Comparison of ENCODE assay signal across 8 cellular contexts in the genomic region with DNA sequence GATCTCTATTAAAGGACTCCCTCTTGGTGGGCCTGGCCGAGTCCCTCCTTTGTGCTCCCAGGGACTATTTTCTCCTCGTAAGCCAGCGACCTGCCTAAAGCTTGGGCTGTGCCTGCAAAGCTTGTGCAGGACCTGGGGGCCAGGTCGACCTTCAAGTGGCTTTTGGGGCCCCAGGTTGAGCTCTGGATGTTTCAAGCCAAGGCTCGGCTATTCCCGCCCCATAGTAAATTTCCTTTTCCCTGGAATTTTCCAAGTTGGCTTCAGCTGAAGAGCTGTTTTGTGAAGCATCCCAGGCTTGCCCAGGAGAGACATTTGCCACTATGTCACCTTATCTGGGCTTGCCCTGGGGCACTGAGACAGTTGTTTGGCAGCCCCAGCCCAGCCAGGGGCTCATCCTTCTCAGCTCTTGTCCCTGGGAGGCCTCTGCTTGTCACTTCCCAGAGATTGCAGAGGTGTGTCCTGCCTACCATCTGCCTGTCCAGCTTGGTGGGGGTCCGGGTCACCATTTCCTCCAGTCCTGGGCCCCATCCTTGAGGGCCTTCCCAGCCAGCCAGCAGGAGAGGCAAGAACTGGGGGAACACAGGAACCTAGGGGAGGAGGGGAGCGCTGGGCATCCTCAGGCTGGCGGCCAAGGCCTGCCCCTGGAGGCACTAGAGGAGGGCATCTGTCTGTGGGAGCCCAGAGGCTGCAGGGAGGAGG. TPM values are rescaled to one million over a fixed set of nuclear protein-coding genes. Genes with fewer than 3 reads are reported as not detected.
DNase-seq lines count a peak whose midpoint lies in the region; ATAC-seq, FAIRE-seq and TF ChIP-seq lines count a peak whose summit lies in the region.

No MANE protein-coding gene starts in this region.

- peaks cover 4% of the 10 kb centered on the region for H3K27me3 Mint-ChIP-seq in HFFc6 (ENCODE audit: insufficient read depth)
- H3K27me3 Mint-ChIP-seq in activated T-helper 1 cell treated with anti-CD3 and anti-CD28 coated beads, Interleukin-12 subunit alpha, Interleukin-12 subunit beta, Interleukin-2, Interleukin-4 antibody, amounts not matched to agents 30 ng/mL and 10 ng/mL and 1 ng/mL, durations not matched to agents 14 hours and 24 hours and 36 hours (ENCODE audit: insufficient read depth) = no peaks in the 10 kb centered on the region

- no peak for ATAC-seq in stimulated activated effector memory CD8-positive, alpha-beta T cell treated with anti-CD3 and anti-CD28 coated beads, Interleukin-12 subunit alpha, Interleukin-12 subunit beta, amount 100 ng/mL, for 72 hours
- ATAC-seq in HG03378 (IDR thresholded peaks at IDR 0.05; ENCODE audit: unreplicated experiment) = no peak

- H3K9me3 Mint-ChIP-seq in HFFc6 = no peaks in the 10 kb centered on the region
- no peaks in the 10 kb centered on the region for H3K9me3 Mint-ChIP-seq in activated T-helper 1 cell treated with anti-CD3 and anti-CD28 coated beads, Interleukin-12 subunit alpha, Interleukin-12 subunit beta, Interleukin-2, Interleukin-4 antibody, amounts not matched to agents 30 ng/mL and 10 ng/mL and 1 ng/mL, durations not matched to agents 14 hours and 24 hours and 36 hours
- no peaks in the 10 kb centered on the region for H3K9me3 Mint-ChIP-seq in stimulated activated effector memory CD8-positive, alpha-beta T cell treated with anti-CD3 and anti-CD28 coated beads, Interleukin-12 subunit alpha, Interleukin-12 subunit beta, amount 100 ng/mL, for 72 hours

- TF ChIP-seq POLR2A in GM12891 (IDR thresholded peaks at IDR 0.05; ENCODE audit: low read depth, low read length) = no peak

- no peak for TF ChIP-seq CTCF in HFFc6 (IDR thresholded peaks at IDR 0.05)

- H3K27ac Mint-ChIP-seq in HFFc6 = peak overlapping the region; percentile 33; the same call in 1 of the 2 replicates
- peak overlapping the region; percentile 40 for H3K27ac Mint-ChIP-seq in activated T-helper 1 cell treated with anti-CD3 and anti-CD28 coated beads, Interleukin-12 subunit alpha, Interleukin-12 subunit beta, Interleukin-2, Interleukin-4 antibody, amounts not matched to agents 30 ng/mL and 10 ng/mL and 1 ng/mL, durations not matched to agents 14 hours and 24 hours and 36 hours
- peak overlapping the region; percentile 79 for H3K27ac Mint-ChIP-seq in stimulated activated effector memory CD8-positive, alpha-beta T cell treated with anti-CD3 and anti-CD28 coated beads, Interleukin-12 subunit alpha, Interleukin-12 subunit beta, amount 100 ng/mL, for 72 hours

- DNase-seq in HFFc6 = no peak
- DNase-seq in activated T-helper 1 cell treated with anti-CD3 and anti-CD28 coated beads, Interleukin-12 subunit alpha, Interleukin-12 subunit beta, Interleukin-2, Interleukin-4 antibody, amounts not matched to agents 30 ng/mL and 10 ng/mL and 1 ng/mL, durations not matched to agents 14 hours and 24 hours and 36 hours (ENCODE audit: low spot score) = no peak
- DNase-seq in inferior parietal cortex (ENCODE audit: extremely low spot score) = peak; percentile 45
- no peak for DNase-seq in stimulated activated effector memory CD8-positive, alpha-beta T cell treated with anti-CD3 and anti-CD28 coated beads, Interleukin-12 subunit alpha, Interleukin-12 subunit beta, amount 100 ng/mL, for 72 hours (ENCODE audit: low spot score in 2 of 2)
- no peak for DNase-seq in amniotic stem cell (lab: John Stamatoyannopoulos, UW)
- DNase-seq in RPMI8226 = no peak
- no peak for DNase-seq in GM12891 (ENCODE audit: insufficient read length, low spot score)

- FAIRE-seq in GM12891 (lab: Jason Lieb, UNC) = no peak

- peaks cover 29% of the 10 kb centered on the region for H3K4me1 Mint-ChIP-seq in HFFc6 (ENCODE audit: low read depth)
- H3K4me1 Mint-ChIP-seq in activated T-helper 1 cell treated with anti-CD3 and anti-CD28 coated beads, Interleukin-12 subunit alpha, Interleukin-12 subunit beta, Interleukin-2, Interleukin-4 antibody, amounts not matched to agents 30 ng/mL and 10 ng/mL and 1 ng/mL, durations not matched to agents 14 hours and 24 hours and 36 hours (ENCODE audit: low read depth) = peaks cover 39% of the 10 kb centered on the region
- H3K4me1 Mint-ChIP-seq in stimulated activated effector memory CD8-positive, alpha-beta T cell treated with anti-CD3 and anti-CD28 coated beads, Interleukin-12 subunit alpha, Interleukin-12 subunit beta, amount 100 ng/mL, for 72 hours = peaks cover 44% of the 10 kb centered on the region

- H3K36me3 Mint-ChIP-seq in HFFc6 (ENCODE audit: low read depth) = peaks cover 15% of the 10 kb centered on the region
- H3K36me3 Mint-ChIP-seq in activated T-helper 1 cell treated with anti-CD3 and anti-CD28 coated beads, Interleukin-12 subunit alpha, Interleukin-12 subunit beta, Interleukin-2, Interleukin-4 antibody, amounts not matched to agents 30 ng/mL and 10 ng/mL and 1 ng/mL, durations not matched to agents 14 hours and 24 hours and 36 hours (ENCODE audit: low read depth) = peaks cover 36% of the 10 kb centered on the region
- peaks cover 65% of the 10 kb centered on the region for H3K36me3 Mint-ChIP-seq in stimulated activated effector memory CD8-positive, alpha-beta T cell treated with anti-CD3 and anti-CD28 coated beads, Interleukin-12 subunit alpha, Interleukin-12 subunit beta, amount 100 ng/mL, for 72 hours

- intact Hi-C loops in activated T-helper 1 cell treated with anti-CD3 and anti-CD28 coated beads, Interleukin-12 subunit alpha, Interleukin-12 subunit beta, Interleukin-2, Interleukin-4 antibody, amounts not matched to agents 30 ng/mL and 10 ng/mL and 1 ng/mL, durations not matched to agents 14 hours and 24 hours and 36 hours (cut with micrococcal nuclease) = no loop called here

- no peak overlapping the region for H3K4me3 Mint-ChIP-seq in HFFc6
- no peak overlapping the region for H3K4me3 Mint-ChIP-seq in activated T-helper 1 cell treated with anti-CD3 and anti-CD28 coated beads, Interleukin-12 subunit alpha, Interleukin-12 subunit beta, Interleukin-2, Interleukin-4 antibody, amounts not matched to agents 30 ng/mL and 10 ng/mL and 1 ng/mL, durations not matched to agents 14 hours and 24 hours and 36 hours
- H3K4me3 Mint-ChIP-seq in stimulated activated effector memory CD8-positive, alpha-beta T cell treated with anti-CD3 and anti-CD28 coated beads, Interleukin-12 subunit alpha, Interleukin-12 subunit beta, amount 100 ng/mL, for 72 hours = peak overlapping the region; percentile 56

TF ChIP-seq in GM12891, 5 proteins besides CTCF, POLR2A, EP300 and RAD21:
- TF ChIP-seq PAX5 (IDR thresholded peaks at IDR 0.05; ENCODE audit: insufficient read depth, low read length, severe bottlenecking) = no peak
- no peak for TF ChIP-seq SPI1 (IDR thresholded peaks at IDR 0.05; ENCODE audit: low read depth, low read length)
- TF ChIP-seq TAF1 (IDR thresholded peaks at IDR 0.05; ENCODE audit: low read depth, low read length) = no peak
- TF ChIP-seq POU2F2 (IDR thresholded peaks at IDR 0.05; ENCODE audit: low read depth, low read length) = no peak
- TF ChIP-seq POLR2AphosphoS5 (IDR thresholded peaks at IDR 0.05; ENCODE audit: low read depth, low read length) = no peak

RNA-seq across cellular contexts. Expression of gene ZMIZ2, which starts 20.2 kb away (rescaled TPM):
- 10 to 100 TPM; 33.2 to 42.4 (median 36.6) TPM for total RNA-seq in HFFc6 (2021; fragmentation: NEBNext Ultra II Directional; extraction: Animal tissue kit (Norgen Biotek cat#: 25700))
- 123 and 129 TPM in 2 replicates for total RNA-seq in activated T-helper 1 cell treated with anti-CD3 and anti-CD28 coated beads, Interleukin-12 subunit alpha, Interleukin-12 subunit beta, Interleukin-2, Interleukin-4 antibody, amounts not matched to agents 30 ng/mL and 10 ng/mL and 1 ng/mL, durations not matched to agents 14 hours and 24 hours and 36 hours
- polyA plus RNA-seq in GM12891 (2012; ENCODE audit: low read depth, missing spikeins) = 67.6 TPM

RNA-seq across cellular contexts. Expression of gene PPIA, which starts 27.7 kb away (rescaled TPM):
- 1,000 to 10,000 TPM; 2,348 to 2,538 (median 2,460) TPM for total RNA-seq in HFFc6 (2021; fragmentation: NEBNext Ultra II Directional; extraction: Animal tissue kit (Norgen Biotek cat#: 25700))
- total RNA-seq in activated T-helper 1 cell treated with anti-CD3 and anti-CD28 coated beads, Interleukin-12 subunit alpha, Interleukin-12 subunit beta, Interleukin-2, Interleukin-4 antibody, amounts not matched to agents 30 ng/mL and 10 ng/mL and 1 ng/mL, durations not matched to agents 14 hours and 24 hours and 36 hours = 2,141 and 2,153 TPM in 2 replicates
- 3,026 TPM for polyA plus RNA-seq in GM12891 (2012; ENCODE audit: low read depth, missing spikeins)
